ENCODE assay signal across 9 cellular contexts in genomic region chrX:41337140-41337539, GRCh38. TPM values are rescaled to one million over a fixed set of nuclear protein-coding genes. Genes with fewer than 3 reads are reported as not detected.
DNase-seq lines count a peak whose midpoint lies in the region; ATAC-seq, FAIRE-seq and TF ChIP-seq lines count a peak whose summit lies in the region.
"Had no signal": no experiment of that assay in that cellular context is flagged by ENCODE, and none has a peak within 500 bp of the region (broad histone marks: within the 10 kb centered on the region; RNA-seq: fewer than 3 reads in every experiment).

No MANE protein-coding gene starts in this region.

- H3K4me2 ChIP-seq in astrocyte (ENCODE audit: low read length) = peak overlapping the region; percentile 90

- H4K20me1 ChIP-seq in astrocyte (ENCODE audit: insufficient read depth, low read length) = peaks cover 78% of the 10 kb centered on the region

- no peak for DNase-seq in cardiac muscle cell (ENCODE audit: low read depth in 1 of 2, low spot score in 1 of 2)
- DNase-seq in Right ventricle myocardium inferior (ENCODE audit: missing footprints) = no peak
- no peak for DNase-seq in astrocyte (ENCODE audit: low read depth)
- DNase-seq in right lobe of liver = no peak
- no peak for DNase-seq in upper lobe of left lung
- no peak for DNase-seq in HuH-7.5 (ENCODE audit: low spot score)
- DNase-seq in NCI-H510A (lab: John Stamatoyannopoulos, UW) = no peak
- DNase-seq: head of caudate nucleus had no signal

- H3K9me3 ChIP-seq in cardiac muscle cell (ENCODE audit: low read depth) = no peaks in the 10 kb centered on the region
- H3K9me3 ChIP-seq in astrocyte (ENCODE audit: insufficient read depth, low read depth, low read length) = no peaks in the 10 kb centered on the region
- no peaks in the 10 kb centered on the region for H3K9me3 ChIP-seq in right lobe of liver
- no peaks in the 10 kb centered on the region for H3K9me3 ChIP-seq in upper lobe of left lung

- TF ChIP-seq CTCF in cardiac muscle cell (IDR thresholded peaks at IDR 0.05; ENCODE audit: low read depth, low read length) (no peak), astrocyte (IDR thresholded peaks at IDR 0.05; ENCODE audit: insufficient read depth, low read depth, low read length) (no peak), right lobe of liver (IDR thresholded peaks at IDR 0.05) (no peak), upper lobe of left lung (IDR thresholded peaks at IDR 0.05) (no peak)

- no peaks in the 10 kb centered on the region for H3K27me3 ChIP-seq in cardiac muscle cell
- no peaks in the 10 kb centered on the region for H3K27me3 ChIP-seq in astrocyte (ENCODE audit: insufficient read depth, low read length)
- H3K27me3 ChIP-seq in right lobe of liver = no peaks in the 10 kb centered on the region
- H3K27me3 ChIP-seq in upper lobe of left lung = peaks cover 0 to 4% (median 0%) of the 10 kb centered on the region in 4 donors

- peak overlapping the region; percentile 94 for H3K4me3 Mint-ChIP-seq in astrocyte (ENCODE audit: unreplicated experiment)

- WGBS in right lobe of liver (ENCODE audit: insufficient coverage, low coverage, low lambda C conversion rate, missing lambda C conversion rate) = 57% methylated on average over 1 of the region's 1 CpG
- 33 to 70% methylated on average over 1 of the region's 1 CpG for WGBS in upper lobe of left lung, 2 donors

- H3K27me3 Mint-ChIP-seq in astrocyte (ENCODE audit: low read depth, unreplicated experiment) = no peaks in the 10 kb centered on the region

- ATAC-seq in Right ventricle myocardium inferior = no peak
- ATAC-seq in right lobe of liver = no peak
- no peak for ATAC-seq in upper lobe of left lung (ENCODE audit: low FRiP score in 2 of 2)
- no peak for ATAC-seq in GM19463 (IDR thresholded peaks at IDR 0.05; ENCODE audit: unreplicated experiment)

- intact Hi-C loops in Right ventricle myocardium inferior (cut with DNase I) (no loop called here), right lobe of liver (cut with DNase I) (no loop called here)

- peaks cover 82% of the 10 kb centered on the region for H3K79me2 ChIP-seq in astrocyte (ENCODE audit: insufficient read depth, low read length)

- peak overlapping the region; percentile 12 for H3K27ac Mint-ChIP-seq in astrocyte (ENCODE audit: unreplicated experiment)

- H3K36me3 ChIP-seq in cardiac muscle cell (peaks cover 13% of the 10 kb centered on the region), astrocyte (ENCODE audit: insufficient read depth, low read length) (peaks cover 18% of the 10 kb centered on the region), right lobe of liver (peaks cover 3 to 40% (median 24%) of the 10 kb centered on the region in 4 donors), upper lobe of left lung (peaks cover 1 to 48% (median 14%) of the 10 kb centered on the region in 4 donors)

- H3K27ac ChIP-seq in cardiac muscle cell = no peak overlapping the region
- H3K27ac ChIP-seq in astrocyte (ENCODE audit: low read depth, low read length) = no peak overlapping the region
- H3K27ac ChIP-seq in right lobe of liver = peak overlapping the region in 1 of 3 donors; percentile 99
- H3K27ac ChIP-seq in upper lobe of left lung = peak overlapping the region in 1 of 4 donors; percentile 99

- H2AFZ ChIP-seq in astrocyte (ENCODE audit: low read depth, low read length) = no peak overlapping the region

- no peak for FAIRE-seq in astrocyte (lab: Jason Lieb, UNC)

- TF ChIP-seq POLR2A in right lobe of liver (IDR thresholded peaks at IDR 0.05) = no peak
- TF ChIP-seq POLR2A in upper lobe of left lung (IDR thresholded peaks at IDR 0.05) = no peak

- H3K4me3 ChIP-seq in cardiac muscle cell = peak overlapping the region; percentile 59
- peak overlapping the region; percentile 88 for H3K4me3 ChIP-seq in astrocyte (ENCODE audit: insufficient read depth, low read depth, low read length)
- peak overlapping the region in 2 of 3 donors; percentile 86 to 95 for H3K4me3 ChIP-seq in right lobe of liver
- H3K4me3 ChIP-seq in upper lobe of left lung = peak overlapping the region in 3 of 4 donors; percentile 70 to 80 (median 72)

- H3K36me3 Mint-ChIP-seq in astrocyte (ENCODE audit: low read depth, unreplicated experiment) = no peaks in the 10 kb centered on the region

- peaks cover 15% of the 10 kb centered on the region for H3K4me1 ChIP-seq in cardiac muscle cell (ENCODE audit: low read depth)
- H3K4me1 ChIP-seq in astrocyte (ENCODE audit: insufficient read depth, low read length) = no peaks in the 10 kb centered on the region
- peaks cover 0 to 41% (median 10%) of the 10 kb centered on the region in 4 donors for H3K4me1 ChIP-seq in right lobe of liver
- H3K4me1 ChIP-seq in upper lobe of left lung = peaks cover 16 to 65% (median 32%) of the 10 kb centered on the region in 4 donors

- peak overlapping the region; percentile 100 for H3K9ac ChIP-seq in astrocyte (ENCODE audit: low read length)

- no peaks in the 10 kb centered on the region for H3K9me3 Mint-ChIP-seq in astrocyte (ENCODE audit: unreplicated experiment)

- no peak for TF ChIP-seq EP300 in upper lobe of left lung (IDR thresholded peaks at IDR 0.05)

- H3K4me1 Mint-ChIP-seq in astrocyte (ENCODE audit: low read depth, unreplicated experiment) = peaks cover 11% of the 10 kb centered on the region

RNA-seq across cellular contexts. Expression of gene DDX3X, which starts 3.2 kb away (rescaled TPM):
- total RNA-seq in cardiac muscle cell (140 and 161 TPM in 2 replicates), Right ventricle myocardium inferior (123 TPM), astrocyte (204 and 242 TPM in 2 replicates), right lobe of liver (100 to 1,000 TPM in 5 of 6 experiments, 10 to 100 TPM in 1; 85.1 to 210 (median 138) TPM), upper lobe of left lung (100 to 1,000 TPM; 158 to 294 (median 244) TPM)
- polyA plus RNA-seq in cardiac muscle cell = 79.4 and 95.5 TPM in 2 replicates
